Comparison of ENCODE assay signal across 1 cellular context in genomic region chr1:111818546-111818945, GRCh38.
TF ChIP-seq lines count a peak whose summit lies in the region.

No MANE protein-coding gene starts in this region.

TF ChIP-seq in H1, 55 proteins besides CTCF, POLR2A, EP300 and RAD21:
- TF ChIP-seq CHD1 (IDR thresholded peaks at IDR 0.05; ENCODE audit: low read depth, low read length), result no peak
- no peak for TF ChIP-seq PHF8 (conservative IDR thresholded peaks at IDR 0.05; ENCODE audit: low read depth, low read length)
- no peak for TF ChIP-seq CREB1 (IDR thresholded peaks at IDR 0.05)
- no peak for TF ChIP-seq ATF3 (IDR thresholded peaks at IDR 0.05; ENCODE audit: insufficient read depth, low read depth, low read length)
- no peak for TF ChIP-seq GABPA (IDR thresholded peaks at IDR 0.05; ENCODE audit: borderline replicate concordance, insufficient read depth, low read length)
- TF ChIP-seq MAFK (IDR thresholded peaks at IDR 0.05; ENCODE audit: low read depth, low read length), result no peak
- TF ChIP-seq SIX5 (IDR thresholded peaks at IDR 0.05; ENCODE audit: low read depth, low read length), result no peak
- TF ChIP-seq JUN (IDR thresholded peaks at IDR 0.05; ENCODE audit: low read depth, low read length), result no peak
- TF ChIP-seq KDM4A (IDR thresholded peaks at IDR 0.05; ENCODE audit: low read depth, low read length, severe bottlenecking), result no peak
- TF ChIP-seq SUZ12 (IDR thresholded peaks at IDR 0.05; ENCODE audit: low read length), result no peak
- no peak for TF ChIP-seq RFX5 (IDR thresholded peaks at IDR 0.05; ENCODE audit: borderline replicate concordance, low read depth, low read length)
- no peak for TF ChIP-seq GTF2F1 (IDR thresholded peaks at IDR 0.05; ENCODE audit: borderline replicate concordance, low read depth, low read length)
TF ChIP-seq in H1: peak in this region for 0.
